8 cellular contexts compared by ENCODE assay signal in the genomic region with DNA sequence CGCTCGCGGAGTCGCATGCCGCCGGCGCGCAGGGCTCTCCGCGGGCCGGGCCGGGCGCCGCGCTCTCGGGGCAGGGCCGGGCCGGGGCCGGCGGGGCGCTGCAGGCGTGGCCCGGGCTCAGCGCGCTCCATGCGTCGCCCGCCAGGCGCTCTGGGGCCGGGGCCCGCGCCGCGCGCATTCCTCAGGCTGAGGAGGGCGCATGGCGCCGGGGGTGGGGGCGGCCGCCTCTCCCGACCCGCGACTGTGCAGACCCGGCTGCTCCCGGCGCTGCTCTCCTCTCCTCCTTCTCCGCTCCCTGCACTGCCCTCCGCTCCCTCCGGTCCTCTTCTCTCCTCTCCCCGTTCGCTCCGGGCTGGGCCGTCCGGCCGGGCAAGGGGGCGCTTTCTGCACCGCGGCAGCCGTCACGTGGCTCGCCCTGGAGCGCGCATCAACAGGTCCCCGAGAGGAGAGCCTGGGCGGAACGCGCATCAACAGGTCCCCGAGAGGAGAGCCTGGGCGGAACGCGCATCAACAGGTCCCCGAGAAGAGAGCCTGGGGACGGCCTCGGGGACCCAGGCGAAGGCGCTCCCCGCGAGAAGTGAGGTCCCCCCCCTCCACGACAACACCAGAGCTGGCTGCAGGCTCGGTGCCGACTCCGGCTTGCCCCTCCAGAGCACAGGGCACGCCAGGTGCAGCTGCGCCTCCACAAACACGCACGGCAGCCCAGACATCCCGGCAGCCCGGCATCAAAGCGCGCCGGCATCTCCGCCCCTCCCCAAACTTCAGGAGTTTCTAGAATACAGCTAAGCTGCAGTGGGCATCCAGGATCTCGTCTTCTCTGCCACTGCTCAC. TPM values are rescaled to one million over a fixed set of nuclear protein-coding genes. Genes with fewer than 3 reads are reported as not detected.
DNase-seq lines count a peak whose midpoint lies in the region; ATAC-seq and TF ChIP-seq lines count a peak whose summit lies in the region.

No MANE protein-coding gene starts in this region.

- peak; percentile 24 for ATAC-seq in left lobe of liver
- peak; percentile 64 to 74 for ATAC-seq in stimulated activated naive B cell treated with anti-CD40 and anti-IgM and Interleukin-4, amounts not matched to agents 10 μg/mL and 1 μg/mL and 100 μg/mL, for 72 hours (replicated peaks)

- H3K36me3 Mint-ChIP-seq in brain: peaks cover 8% of the 10 kb centered on the region
- H3K36me3 Mint-ChIP-seq in stimulated activated naive B cell treated with anti-CD40 and anti-IgM and Interleukin-4, amounts not matched to agents 10 μg/mL and 1 μg/mL and 100 μg/mL, for 72 hours: peaks cover 10 to 14% of the 10 kb centered on the region in 2 donors

- DNase-seq in activated naive CD4-positive, alpha-beta T cell treated with Interleukin-2 at 50 U/mL for 16 hours: peak; percentile 21
- DNase-seq in activated naive CD4-positive, alpha-beta T cell (lab: John Stamatoyannopoulos, UW): no peak
- DNase-seq in left lobe of liver (ENCODE audit: low spot score) (no peak), substantia nigra (lab: John Stamatoyannopoulos, UW) (no peak), NCI-H2081 treated with DMSO at 0.1 percent for 48 hours (lab: John Stamatoyannopoulos, UW) (no peak), NCI-H1417 treated with DMSO at 0.1 percent for 48 hours (lab: John Stamatoyannopoulos, UW) (no peak)
- no peak for DNase-seq in stimulated activated naive B cell treated with anti-CD40 and anti-IgM and Interleukin-4, amounts not matched to agents 10 μg/mL and 1 μg/mL and 100 μg/mL, for 72 hours

- peaks cover 33% of the 10 kb centered on the region for H3K4me1 Mint-ChIP-seq in brain
- peaks cover 30 to 44% of the 10 kb centered on the region in 2 donors for H3K4me1 Mint-ChIP-seq in stimulated activated naive B cell treated with anti-CD40 and anti-IgM and Interleukin-4, amounts not matched to agents 10 μg/mL and 1 μg/mL and 100 μg/mL, for 72 hours

- peaks cover 0 to 12% (median 0%) of the 10 kb centered on the region in 5 experiments for H3K9me3 Mint-ChIP-seq in brain
- no peaks in the 10 kb centered on the region for H3K9me3 Mint-ChIP-seq in stimulated activated naive B cell treated with anti-CD40 and anti-IgM and Interleukin-4, amounts not matched to agents 10 μg/mL and 1 μg/mL and 100 μg/mL, for 72 hours

- no peak for TF ChIP-seq CTCF in brain (conservative IDR thresholded peaks at IDR 0.05)

- peaks cover 48% of the 10 kb centered on the region for H3K27me3 Mint-ChIP-seq in brain
- peaks cover 36 to 45% of the 10 kb centered on the region in 2 donors for H3K27me3 Mint-ChIP-seq in stimulated activated naive B cell treated with anti-CD40 and anti-IgM and Interleukin-4, amounts not matched to agents 10 μg/mL and 1 μg/mL and 100 μg/mL, for 72 hours

- peak overlapping the region in 2 of 5 experiments; percentile 32 to 38 for H3K27ac Mint-ChIP-seq in brain
- no peak overlapping the region for H3K27ac Mint-ChIP-seq in stimulated activated naive B cell treated with anti-CD40 and anti-IgM and Interleukin-4, amounts not matched to agents 10 μg/mL and 1 μg/mL and 100 μg/mL, for 72 hours

- no peak overlapping the region for H3K27ac ChIP-seq in substantia nigra (ENCODE audit: low read depth, low read length, poor library complexity, severe bottlenecking)

- H3K4me3 Mint-ChIP-seq in brain: peak overlapping the region; percentile 79 to 89 (median 84)
- H3K4me3 Mint-ChIP-seq in stimulated activated naive B cell treated with anti-CD40 and anti-IgM and Interleukin-4, amounts not matched to agents 10 μg/mL and 1 μg/mL and 100 μg/mL, for 72 hours: peak overlapping the region; percentile 83 to 84

RNA-seq across cellular contexts. Expression of a gene that starts 12.9 kb away (rescaled TPM):
- polyA plus RNA-seq in brain (ENCODE audit: insufficient read depth, low read depth, low replicate concordance): 14.6 TPM
- total RNA-seq in left lobe of liver: 9.3 TPM

RNA-seq across cellular contexts. Expression of a gene that starts 55.3 kb away (rescaled TPM):
- polyA plus RNA-seq in brain (ENCODE audit: insufficient read depth, low read depth, low replicate concordance): 33.5 TPM
- 31.7 TPM for total RNA-seq in left lobe of liver
